22 cellular contexts compared by ENCODE assay signal in genomic region chr4:184284336-184284690, GRCh38.
DNase-seq lines count a peak whose midpoint lies in the region; ATAC-seq, FAIRE-seq and TF ChIP-seq lines count a peak whose summit lies in the region.
"Had no signal": no experiment of that assay in that cellular context is flagged by ENCODE, and none has a peak within 500 bp of the region (broad histone marks: within the 10 kb centered on the region; RNA-seq: fewer than 3 reads in every experiment).

No MANE protein-coding gene starts in this region.

- no peak overlapping the region for H3K18ac ChIP-seq in neuronal stem cell (ENCODE audit: low read length)

- DNase-seq in GM06990 (ENCODE audit: extremely low read depth, insufficient read length) (peak; percentile 56), GM23338 (ENCODE audit: low spot score) (no peak), activated B cell treated with CpG ODN at 0.5 μM for 24 hours (no peak), neuronal stem cell (ENCODE audit: low spot score) (no peak), mucosa of gallbladder (ENCODE audit: low spot score) (no peak), frontal cortex (ENCODE audit: low spot score in 2 of 2) (no peak)
- no peak for DNase-seq in CD4-positive, alpha-beta memory T cell
- DNase-seq in activated CD4-positive, alpha-beta T cell treated with anti-CD3 and anti-CD28 coated beads, Interleukin-2, amount 10 ng/mL, durations not matched to agents 24 days and 14 days, result no peak
- DNase-seq: activated T-cell treated with anti-CD3 and anti-CD28 coated beads, Interleukin-2, amount 50 U/mL, for 72 hours; AML-193; Caco-2; EL; HCEC 1CT; naive B cell; NCI-H1417; trophoblast cell had no signal

- no peaks in the 10 kb centered on the region for H3K79me2 ChIP-seq in GM23338 (replicated peaks; ENCODE audit: insufficient read depth)

- H2BK120ac ChIP-seq in neuronal stem cell (ENCODE audit: low read depth, low read length), result no peak overlapping the region

- H2AK5ac ChIP-seq in neuronal stem cell (ENCODE audit: low read depth, low read length), result peak overlapping the region; percentile 56

- no peak overlapping the region for H3K27ac Mint-ChIP-seq in GM23338
- peak overlapping the region; percentile 41 for H3K27ac Mint-ChIP-seq in activated B cell treated with CpG ODN at 0.5 μM for 24 hours
- H3K27ac Mint-ChIP-seq in CD4-positive, alpha-beta memory T cell, result peak overlapping the region in 1 of 7 donors; percentile 7
- no peak overlapping the region for H3K27ac Mint-ChIP-seq in activated CD4-positive, alpha-beta T cell treated with anti-CD3 and anti-CD28 coated beads, Interleukin-2, amount 10 ng/mL, durations not matched to agents 24 days and 14 days
- H3K27ac Mint-ChIP-seq: activated CD8-positive, alpha-beta T cell treated with anti-CD3 and anti-CD28 coated beads, Interleukin-2, amount 10 ng/mL, durations not matched to agents 7 days and 5 days; activated naive CD8-positive, alpha-beta T cell; activated T-cell treated with anti-CD3 and anti-CD28 coated beads, Interleukin-2, amount 50 U/mL, for 72 hours had no signal

- H3K9me2 ChIP-seq in GM23338 (ENCODE audit: insufficient read depth), result no peaks in the 10 kb centered on the region

- H2BK15ac ChIP-seq in neuronal stem cell (ENCODE audit: low read length), result peak overlapping the region; percentile 2

- H3K23ac ChIP-seq in neuronal stem cell (ENCODE audit: low read depth, low read length, poor library complexity), result no peak overlapping the region

- H3F3A ChIP-seq in GM23338 (replicated peaks; ENCODE audit: low read depth), result no peaks in the 10 kb centered on the region

- no peak overlapping the region for H2BK12ac ChIP-seq in neuronal stem cell (ENCODE audit: low read length)

- no peak overlapping the region for H3K4me3 Mint-ChIP-seq in GM23338
- peak overlapping the region; percentile 16 for H3K4me3 Mint-ChIP-seq in activated B cell treated with CpG ODN at 0.5 μM for 24 hours
- H3K4me3 Mint-ChIP-seq in CD4-positive, alpha-beta memory T cell, result no peak overlapping the region
- H3K4me3 Mint-ChIP-seq in activated CD4-positive, alpha-beta T cell treated with anti-CD3 and anti-CD28 coated beads, Interleukin-2, amount 10 ng/mL, durations not matched to agents 24 days and 14 days, result no peak overlapping the region
- H3K4me3 Mint-ChIP-seq: activated CD8-positive, alpha-beta T cell treated with anti-CD3 and anti-CD28 coated beads, Interleukin-2, amount 10 ng/mL, durations not matched to agents 7 days and 5 days; activated naive CD8-positive, alpha-beta T cell; activated T-cell treated with anti-CD3 and anti-CD28 coated beads, Interleukin-2, amount 50 U/mL, for 72 hours had no signal

- intact Hi-C loops in activated B cell treated with CpG ODN at 0.5 μM for 24 hours (cut with micrococcal nuclease), result loop anchor here (5.0 kb wide), 1 partner anchor 363 kb away; the partner anchor contains the start of genes CASP3 and PRIMPOL
- intact Hi-C loops in CD4-positive, alpha-beta memory T cell (cut with micrococcal nuclease), result loop anchor here (5.0 kb wide), 1 partner anchor 188 kb away; the partner anchor contains the start of gene IRF2
- intact Hi-C loops in activated CD4-positive, alpha-beta T cell treated with anti-CD3 and anti-CD28 coated beads, Interleukin-2, amount 10 ng/mL, durations not matched to agents 24 days and 14 days (cut with micrococcal nuclease), result loop anchor here (5.0 kb wide), 1 partner anchor 298 kb away; no protein-coding TSS in a partner anchor

- no peaks in the 10 kb centered on the region for H3K36me3 Mint-ChIP-seq in GM23338 (ENCODE audit: low read depth)
- H3K36me3 Mint-ChIP-seq in activated B cell treated with CpG ODN at 0.5 μM for 24 hours (ENCODE audit: low read depth), result no peaks in the 10 kb centered on the region
- no peaks in the 10 kb centered on the region for H3K36me3 Mint-ChIP-seq in CD4-positive, alpha-beta memory T cell
- no peaks in the 10 kb centered on the region for H3K36me3 Mint-ChIP-seq in activated CD4-positive, alpha-beta T cell treated with anti-CD3 and anti-CD28 coated beads, Interleukin-2, amount 10 ng/mL, durations not matched to agents 24 days and 14 days (ENCODE audit: low read depth)
- H3K36me3 Mint-ChIP-seq: activated naive CD8-positive, alpha-beta T cell; naive B cell had no signal

- no peaks in the 10 kb centered on the region; the same call in 2 of the 3 replicates for H3K9me3 Mint-ChIP-seq in GM23338
- no peaks in the 10 kb centered on the region for H3K9me3 Mint-ChIP-seq in activated B cell treated with CpG ODN at 0.5 μM for 24 hours
- H3K9me3 Mint-ChIP-seq in CD4-positive, alpha-beta memory T cell, result peaks cover 0 to 2% (median 0%) of the 10 kb centered on the region in 8 donors
- H3K9me3 Mint-ChIP-seq in activated CD4-positive, alpha-beta T cell treated with anti-CD3 and anti-CD28 coated beads, Interleukin-2, amount 10 ng/mL, durations not matched to agents 24 days and 14 days, result no peaks in the 10 kb centered on the region
- H3K9me3 Mint-ChIP-seq: activated T-cell treated with anti-CD3 and anti-CD28 coated beads, Interleukin-2, amount 50 U/mL, for 72 hours; naive B cell; stimulated activated effector memory CD8-positive, alpha-beta T cell treated with anti-CD3 and anti-CD28 coated beads, Interleukin-12 subunit alpha, Interleukin-12 subunit beta, amount 100 ng/mL, for 72 hours had no signal

- no peak overlapping the region for H4K91ac ChIP-seq in neuronal stem cell (ENCODE audit: low read depth, low read length, poor library complexity)

- H3K27me3 ChIP-seq in GM06990 (replicated peaks; ENCODE audit: control insufficient read depth, insufficient read depth, low read length) (no peaks in the 10 kb centered on the region), GM23338 (ENCODE audit: insufficient read depth) (no peaks in the 10 kb centered on the region), neuronal stem cell (ENCODE audit: control insufficient read depth in 3 of 3, insufficient read depth in 3 of 3, low read depth in 1 of 3, low read length in 3 of 3) (no peaks in the 10 kb centered on the region)
- H3K27me3 ChIP-seq in CD4-positive, alpha-beta memory T cell (ENCODE audit: insufficient read depth, low read length), result no peaks in the 10 kb centered on the region
- H3K27me3 ChIP-seq: right lobe of liver had no signal

- H3K4me3 ChIP-seq in GM06990 (replicated peaks; ENCODE audit: low read depth, low read length) (peak overlapping the region; percentile 66), GM23338 (no peak overlapping the region), neuronal stem cell (ENCODE audit: low read length in 2 of 2) (no peak overlapping the region)
- H3K4me3 ChIP-seq in CD4-positive, alpha-beta memory T cell (ENCODE audit: low read length in 2 of 2), result no peak overlapping the region
- H3K4me3 ChIP-seq: lung had no signal

- H3K4ac ChIP-seq in neuronal stem cell (ENCODE audit: low read length), result no peak overlapping the region

- H3K79me1 ChIP-seq in neuronal stem cell (ENCODE audit: low read depth, low read length), result no peaks in the 10 kb centered on the region

- ATAC-seq in GM23338, result no peak
- ATAC-seq in activated B cell treated with CpG ODN at 0.5 μM for 24 hours (ENCODE audit: low read depth), result no peak
- ATAC-seq: activated CD8-positive, alpha-beta T cell treated with anti-CD3 and anti-CD28 coated beads, Interleukin-2, amount 10 ng/mL, durations not matched to agents 7 days and 5 days; activated T-cell treated with anti-CD3 and anti-CD28 coated beads, Interleukin-2, amount 50 U/mL, for 72 hours; stimulated activated effector memory CD8-positive, alpha-beta T cell treated with anti-CD3 and anti-CD28 coated beads, Interleukin-12 subunit alpha, Interleukin-12 subunit beta, amount 100 ng/mL, for 72 hours had no signal

- H3K27me3 Mint-ChIP-seq in GM23338 (ENCODE audit: insufficient read depth, low read depth, poor library complexity), result peaks cover 7% of the 10 kb centered on the region
- H3K27me3 Mint-ChIP-seq in activated B cell treated with CpG ODN at 0.5 μM for 24 hours, result no peaks in the 10 kb centered on the region
- no peaks in the 10 kb centered on the region for H3K27me3 Mint-ChIP-seq in CD4-positive, alpha-beta memory T cell
- no peaks in the 10 kb centered on the region for H3K27me3 Mint-ChIP-seq in activated CD4-positive, alpha-beta T cell treated with anti-CD3 and anti-CD28 coated beads, Interleukin-2, amount 10 ng/mL, durations not matched to agents 24 days and 14 days
- H3K27me3 Mint-ChIP-seq: activated naive CD8-positive, alpha-beta T cell; naive B cell had no signal

- H2BK5ac ChIP-seq in neuronal stem cell (ENCODE audit: low read length), result no peak overlapping the region

- no peaks in the 10 kb centered on the region for H4K20me1 ChIP-seq in GM23338 (replicated peaks; ENCODE audit: insufficient read depth)

- 0 out of 2 replicates have a peak, but pooled peaks cover 3% of the 10 kb centered on the region for H3K4me1 ChIP-seq in GM23338 (ENCODE audit: insufficient read depth)
- peaks cover 10 to 17% of the 10 kb centered on the region in 2 donors for H3K4me1 ChIP-seq in neuronal stem cell (ENCODE audit: control insufficient read depth in 2 of 2, insufficient read depth in 1 of 2, low read depth in 1 of 2, low read length in 2 of 2)
- peaks cover 54% of the 10 kb centered on the region for H3K4me1 ChIP-seq in CD4-positive, alpha-beta memory T cell (ENCODE audit: insufficient read depth, low read length)

- H3K4me2 ChIP-seq in GM23338 (no peak overlapping the region), neuronal stem cell (ENCODE audit: insufficient read depth, low read length, poor library complexity, severe bottlenecking) (no peak overlapping the region)

- no peak overlapping the region for H3K9ac ChIP-seq in neuronal stem cell (ENCODE audit: low read depth, low read length, poor library complexity)

- H3K4me1 Mint-ChIP-seq in GM23338, result peaks cover 12% of the 10 kb centered on the region; the same call in 2 of the 3 replicates
- peaks cover 85% of the 10 kb centered on the region for H3K4me1 Mint-ChIP-seq in activated B cell treated with CpG ODN at 0.5 μM for 24 hours
- H3K4me1 Mint-ChIP-seq in CD4-positive, alpha-beta memory T cell, result peaks cover 39 to 68% (median 54%) of the 10 kb centered on the region in 4 donors
- peaks cover 73% of the 10 kb centered on the region for H3K4me1 Mint-ChIP-seq in activated CD4-positive, alpha-beta T cell treated with anti-CD3 and anti-CD28 coated beads, Interleukin-2, amount 10 ng/mL, durations not matched to agents 24 days and 14 days

- no peak for FAIRE-seq in frontal cortex (lab: Jason Lieb, UNC)
- FAIRE-seq: colon had no signal

- no peak overlapping the region for H4K8ac ChIP-seq in neuronal stem cell (ENCODE audit: low read depth, low read length)

- TF ChIP-seq CTCF in GM06990 (IDR thresholded peaks at IDR 0.05; ENCODE audit: insufficient read depth, low read length, poor library complexity, severe bottlenecking) (no peak), GM23338 (conservative IDR thresholded peaks at IDR 0.05; ENCODE audit: low read depth in 2 of 2) (no peak), activated B cell treated with CpG ODN at 0.5 μM for 24 hours (IDR thresholded peaks at IDR 0.05) (no peak)

- H3K36me3 ChIP-seq in GM06990 (ENCODE audit: control insufficient read depth, insufficient read depth, low read length) (no peaks in the 10 kb centered on the region), GM23338 (ENCODE audit: insufficient read depth) (no peaks in the 10 kb centered on the region), neuronal stem cell (replicated peaks in 1 of 2; ENCODE audit: control insufficient read depth in 2 of 2, insufficient read depth in 2 of 2, low read length in 2 of 2) (no peaks in the 10 kb centered on the region)
- H3K36me3 ChIP-seq in CD4-positive, alpha-beta memory T cell (ENCODE audit: insufficient read depth, low read length), result no peaks in the 10 kb centered on the region
- H3K36me3 ChIP-seq: right lobe of liver had no signal

- H3K14ac ChIP-seq in neuronal stem cell (ENCODE audit: low read length), result no peak overlapping the region

- no CpG with 5 or more reads among the region's 8 CpGs for WGBS in neuronal stem cell (ENCODE audit: extremely low coverage in 2 of 2, insufficient read length in 2 of 2, insufficient replicate concordance in 1 of 2), 2 donors

- CTCF ChIA-PET in activated B cell treated with CpG ODN at 0.5 μM for 24 hours (lab: Charles Lee), result interaction anchor here (1.3 to 7.4 kb wide), 5 partner anchors 11 to 112 kb away, joined by 3 to 119 read pairs (median 4); no protein-coding TSS in a partner anchor
- CTCF ChIA-PET in CD4-positive, alpha-beta memory T cell (lab: Charles Lee; ENCODE audit: partially characterized antibody), result interaction anchor here (1.2 to 1.4 kb wide), 2 partner anchors 15 to 19 kb away, joined by 3 to 4 read pairs; no protein-coding TSS in a partner anchor

- H2AFZ ChIP-seq in GM23338, result 0 out of 2 replicates have a peak overlapping the region, but pooled peaks have one; percentile 28
- no peak overlapping the region for H2AFZ ChIP-seq in neuronal stem cell (ENCODE audit: low read length)

- H3K9me3 ChIP-seq in neuronal stem cell (replicated peaks in 1 of 2; ENCODE audit: control insufficient read depth in 2 of 2, insufficient read depth in 1 of 2, low read depth in 1 of 2, low read length in 2 of 2), result no peaks in the 10 kb centered on the region
- H3K9me3 ChIP-seq in CD4-positive, alpha-beta memory T cell (ENCODE audit: control insufficient read depth in 1 of 2, low read length in 2 of 2), result no peaks in the 10 kb centered on the region
- H3K9me3 ChIP-seq: Caco-2, right lobe of liver had no signal

- POLR2A ChIA-PET in activated B cell treated with CpG ODN at 0.5 μM for 24 hours (lab: Charles Lee), result interaction anchor here (0.6 to 7.4 kb wide), 11 partner anchors 18 to 858 kb away, joined by 4 to 177 read pairs (median 12); partner anchors contain the start of gene IRF2
- POLR2A ChIA-PET in CD4-positive, alpha-beta memory T cell (lab: Charles Lee; ENCODE audit: partially characterized antibody), result no interaction called here

- H3K27ac ChIP-seq in GM23338 (ENCODE audit: low read depth) (no peak overlapping the region), neuronal stem cell (replicated peaks; ENCODE audit: low read length) (no peak overlapping the region)
- no peak overlapping the region for H3K27ac ChIP-seq in CD4-positive, alpha-beta memory T cell (ENCODE audit: low read depth, low read length)
